11 cellular contexts compared by ENCODE assay signal in genomic region chr4:84496356-84497219, GRCh38. TPM values are rescaled to one million over a fixed set of nuclear protein-coding genes. Genes with fewer than 3 reads are reported as not detected.
A peak's percentile ranks its signal among the peaks of the same experiment; 100 is the strongest.
DNase-seq lines count a peak whose midpoint lies in the region; ATAC-seq and TF ChIP-seq lines count a peak whose summit lies in the region.
"Had no signal": no experiment of that assay in that cellular context is flagged by ENCODE, and none has a peak within 500 bp of the region (broad histone marks: within the 10 kb centered on the region; RNA-seq: fewer than 3 reads in every experiment).

No MANE protein-coding gene starts in this region.

- H3K9ac ChIP-seq in NT2/D1 (ENCODE audit: insufficient read length, low read depth) (peak overlapping the region; percentile 64), neural cell (ENCODE audit: low read length) (peak overlapping the region; percentile 57)
- H3K9ac ChIP-seq: parathyroid adenoma had no signal

- TF ChIP-seq CTCF in GM20000 (IDR thresholded peaks at IDR 0.05; ENCODE audit: extremely low read depth, missing control alignments): no peak
- TF ChIP-seq CTCF in neural cell (IDR thresholded peaks at IDR 0.05; ENCODE audit: poor library complexity, severe bottlenecking): no peak

- TF ChIP-seq EP300 in neural cell (conservative IDR thresholded peaks at IDR 0.05; ENCODE audit: poor library complexity, severe bottlenecking): no peak

- H3K27ac ChIP-seq in ectodermal cell (ENCODE audit: insufficient read depth, low read depth, low read length, poor library complexity, severe bottlenecking) (no peak overlapping the region), neural cell (ENCODE audit: low read length) (peak overlapping the region; percentile 52)
- H3K27ac ChIP-seq: parathyroid adenoma had no signal

- no peak for TF ChIP-seq RAD21 in neural cell (conservative IDR thresholded peaks at IDR 0.05)

- no peak overlapping the region for H3K4me2 ChIP-seq in neural cell (ENCODE audit: low read length)

- no peak for ATAC-seq in HG03432 (IDR thresholded peaks at IDR 0.05; ENCODE audit: unreplicated experiment)

- H3F3A ChIP-seq in neural cell (ENCODE audit: insufficient read depth, low read length, poor library complexity, severe bottlenecking): no peaks in the 10 kb centered on the region

- no peak overlapping the region for H2AFZ ChIP-seq in neural cell (ENCODE audit: low read depth, low read length)
- H2AFZ ChIP-seq: parathyroid adenoma had no signal

- H3K36me3 ChIP-seq in NT2/D1 (ENCODE audit: insufficient read depth, insufficient read length, low read length): no peaks in the 10 kb centered on the region
- no peaks in the 10 kb centered on the region for H3K36me3 ChIP-seq in ectodermal cell (ENCODE audit: control insufficient read depth, insufficient read depth, low read length)
- H3K36me3 ChIP-seq in neural cell (ENCODE audit: insufficient read depth, low read length): no peaks in the 10 kb centered on the region

- H3K4me3 ChIP-seq in NT2/D1 (ENCODE audit: insufficient read length, low read depth): peak overlapping the region; percentile 37
- H3K4me3 ChIP-seq in ectodermal cell (ENCODE audit: insufficient read depth, low read depth, low read length): peak overlapping the region; percentile 47
- peak overlapping the region; percentile 61 for H3K4me3 ChIP-seq in neural cell (ENCODE audit: low read length)

- no peaks in the 10 kb centered on the region for H4K20me1 ChIP-seq in neural cell (ENCODE audit: insufficient read depth)

- DNase-seq in GM20000 (ENCODE audit: low spot score) (peak; percentile 27), NT2/D1 (ENCODE audit: low read depth, low spot score) (no peak), NCI-H2196 treated with DMSO at 0.1 percent for 48 hours (lab: John Stamatoyannopoulos, UW; ENCODE audit: unreplicated experiment) (no peak), MV-4-11 (lab: John Stamatoyannopoulos, UW) (no peak), GM03348 (ENCODE audit: low spot score) (no peak)
- DNase-seq: head of caudate nucleus, NCI-H526 treated with DMSO at 0.1 percent for 48 hours had no signal

- peaks cover 95% of the 10 kb centered on the region for H3K27me3 ChIP-seq in NT2/D1 (ENCODE audit: insufficient read depth, insufficient read length)
- peaks cover 100% of the 10 kb centered on the region for H3K27me3 ChIP-seq in ectodermal cell (ENCODE audit: control insufficient read depth, insufficient read depth, low read length, poor library complexity, severe bottlenecking)
- H3K27me3 ChIP-seq in neural cell (ENCODE audit: insufficient read depth, low read depth, low read length): peaks cover 100% of the 10 kb centered on the region

- H3K4me1 ChIP-seq in NT2/D1 (ENCODE audit: insufficient read depth, insufficient read length) (peaks cover 3% of the 10 kb centered on the region), ectodermal cell (ENCODE audit: control insufficient read depth, insufficient read depth, low read length) (peaks cover 26% of the 10 kb centered on the region)
- H3K4me1 ChIP-seq: parathyroid adenoma had no signal

- no peaks in the 10 kb centered on the region for H3K9me2 ChIP-seq in neural cell (ENCODE audit: insufficient read depth, low read length)

- 1% methylated on average over 54 of the region's 54 CpGs for WGBS in ectodermal cell, 2 experiments

- no peaks in the 10 kb centered on the region for H3K9me3 ChIP-seq in NT2/D1 (ENCODE audit: insufficient read depth, low read length)
- no peaks in the 10 kb centered on the region for H3K9me3 ChIP-seq in ectodermal cell (ENCODE audit: control insufficient read depth, low read length)
- no peaks in the 10 kb centered on the region for H3K9me3 ChIP-seq in neural cell (ENCODE audit: low read length)

- H3K79me2 ChIP-seq in neural cell (replicated peaks; ENCODE audit: insufficient read depth, low read length): no peaks in the 10 kb centered on the region
- H3K79me2 ChIP-seq: parathyroid adenoma had no signal

TF ChIP-seq in neural cell, 6 proteins besides CTCF, POLR2A, EP300 and RAD21:
- no peak for TF ChIP-seq MXI1 (conservative IDR thresholded peaks at IDR 0.05; ENCODE audit: poor library complexity, severe bottlenecking)
- TF ChIP-seq EZH2 (IDR thresholded peaks at IDR 0.05; ENCODE audit: borderline replicate concordance, insufficient read depth, low read length, poor library complexity, severe bottlenecking): peak; percentile 60

RNA-seq across cellular contexts. Expression of gene NKX6-1, which starts 2.5 kb away (rescaled TPM):
- 2.9 TPM for polyA plus RNA-seq in ectodermal cell (2013, experiment 1 of 4)
- 2.9 TPM for polyA plus RNA-seq in ectodermal cell (2013, experiment 2 of 4)
- polyA plus RNA-seq in ectodermal cell (2013, experiment 3 of 4): 4.2 TPM
- 4.1 TPM for polyA plus RNA-seq in ectodermal cell (2013, experiment 4 of 4)
- polyA plus RNA-seq in neural cell: 15.0 and 20.1 TPM in 2 replicates
- 17.7 and 20.2 TPM in 2 replicates for polyA minus RNA-seq in neural cell
